Comparison of ENCODE assay signal across 22 cellular contexts in genomic region chr2:215699698-215700407, GRCh38.
DNase-seq lines count a peak whose midpoint lies in the region; ATAC-seq, FAIRE-seq and TF ChIP-seq lines count a peak whose summit lies in the region.
"Had no signal": no experiment of that assay in that cellular context is flagged by ENCODE, and none has a peak within 500 bp of the region (broad histone marks: within the 10 kb centered on the region; RNA-seq: fewer than 3 reads in every experiment).

No MANE protein-coding gene starts in this region.

- no peak for TF ChIP-seq POLR2A in A549 (IDR thresholded peaks at IDR 0.05; ENCODE audit: low read length)
- TF ChIP-seq POLR2A in IMR-90 (IDR thresholded peaks at IDR 0.05; ENCODE audit: low read depth, low read length), result no peak

- peak overlapping the region; percentile 83 for H3K56ac ChIP-seq in IMR-90 (ENCODE audit: extremely low read depth, insufficient read depth, low read length)

- H3K9ac ChIP-seq in IMR-90 (ENCODE audit: low read depth, low read length), result peak overlapping the region; percentile 41; the same call in 1 of the 2 replicates

- peak overlapping the region; percentile 79 for H3K23ac ChIP-seq in IMR-90 (ENCODE audit: low read depth, low read length)

- TF ChIP-seq RAD21 in A549 (conservative IDR thresholded peaks at IDR 0.05 in 1 of 2, IDR thresholded peaks at IDR 0.05 in 1 of 2) (no peak), IMR-90 (IDR thresholded peaks at IDR 0.05; ENCODE audit: low read length) (no peak)

- peak overlapping the region; percentile 97 for H2BK5ac ChIP-seq in IMR-90 (ENCODE audit: low read depth, low read length, poor library complexity, severe bottlenecking)

- DNase-seq in A549 (ENCODE audit: low read depth in 1 of 2, low spot score in 1 of 2) (no peak), IMR-90 (no peak), choroid plexus epithelial cell (ENCODE audit: low read depth) (peak; percentile 20), left ventricle myocardium superior (no peak), NCI-H446 (lab: John Stamatoyannopoulos, UW) (no peak)
- DNase-seq: activated CD4-positive, CD25-positive, alpha-beta regulatory T cell; activated CD8-positive, alpha-beta T cell treated with anti-CD3 and anti-CD28 coated beads, Interleukin-2, amount 10 ng/mL, durations not matched to agents 7 days and 5 days; activated T-cell treated with anti-CD3 and anti-CD28 coated beads, Interleukin-2, amount 50 U/mL, for 48 hours; CD8-positive, alpha-beta memory T cell; dorsolateral prefrontal cortex; esophagus squamous epithelium; H7; immature natural killer cell; naive B cell; NCI-H2081 had no signal

- H3K36me3 Mint-ChIP-seq in nephron (ENCODE audit: low read depth), result peaks cover 3% of the 10 kb centered on the region

- no peak overlapping the region for H2AK9ac ChIP-seq in IMR-90 (replicated peaks; ENCODE audit: low read depth, low read length, poor library complexity)

- H3K4me2 ChIP-seq in A549 (peak overlapping the region; percentile 39; the same call in 2 of the 3 replicates), IMR-90 (ENCODE audit: low read depth, low read length) (peak overlapping the region; percentile 39; the same call in 1 of the 2 replicates)

- CTCF ChIA-PET in A549 (lab: Yijun Ruan, JAX) (interaction anchor here (1.4 kb wide), 1 partner anchor 232 kb away, joined by 3 read pairs; no protein-coding TSS in a partner anchor), IMR-90 (lab: Yijun Ruan, JAX) (no interaction called here)

- peak overlapping the region; percentile 63 to 76 for H3K27ac ChIP-seq in A549
- peak overlapping the region; percentile 95; the same call in 1 of the 2 replicates for H3K27ac ChIP-seq in IMR-90 (ENCODE audit: insufficient read depth, low read length)
- H3K27ac ChIP-seq: breast epithelium, dorsolateral prefrontal cortex had no signal

- H3K4me1 Mint-ChIP-seq in nephron, result peaks cover 17% of the 10 kb centered on the region
- H3K4me1 Mint-ChIP-seq: CD8-positive, alpha-beta memory T cell; immature natural killer cell; naive B cell had no signal

- TF ChIP-seq CTCF in A549 (IDR thresholded peaks at IDR 0.05) (no peak), IMR-90 (conservative IDR thresholded peaks at IDR 0.05; ENCODE audit: low read depth, low read length) (no peak), choroid plexus epithelial cell (conservative IDR thresholded peaks at IDR 0.05; ENCODE audit: low read depth, low read length) (no peak), nephron (IDR thresholded peaks at IDR 0.05; ENCODE audit: unreplicated experiment in 3 of 3) (no peak)

- H3K9me1 ChIP-seq in IMR-90 (ENCODE audit: insufficient read depth, low read length), result peaks cover 3% of the 10 kb centered on the region; the same call in 1 of the 2 replicates

- H3K27me3 ChIP-seq in IMR-90 (ENCODE audit: control insufficient read depth, insufficient read depth, low read length), result no peaks in the 10 kb centered on the region
- H3K27me3 ChIP-seq: breast epithelium, dorsolateral prefrontal cortex, esophagus squamous epithelium had no signal

- H3K4me3 ChIP-seq in A549 (no peak overlapping the region), IMR-90 (ENCODE audit: insufficient read depth, low read depth, low read length) (no peak overlapping the region), choroid plexus epithelial cell (ENCODE audit: low read depth, low read length) (no peak overlapping the region)
- H3K4me3 ChIP-seq: breast epithelium, dorsolateral prefrontal cortex, esophagus squamous epithelium had no signal

- intact Hi-C loops in IMR-90 (cut with micrococcal nuclease), result loop anchor here (2.0 to 5.0 kb wide), 4 partner anchors 13 to 239 kb away; no protein-coding TSS in a partner anchor
- intact Hi-C loops in left ventricle myocardium superior (cut with micrococcal nuclease), result no loop called here

- TF ChIP-seq EP300 in A549 (IDR thresholded peaks at IDR 0.05), result no peak

- H3K4me1 ChIP-seq in A549 (peaks cover 25% of the 10 kb centered on the region), IMR-90 (ENCODE audit: control insufficient read depth, insufficient read depth, low read length) (peaks cover 9% of the 10 kb centered on the region)
- H3K4me1 ChIP-seq: breast epithelium had no signal

- peak overlapping the region; percentile 64 to 92 for H4K8ac ChIP-seq in IMR-90 (ENCODE audit: low read depth in 2 of 2, low read length in 2 of 2)

- no peak overlapping the region; the same call in 1 of the 2 replicates for H2AK5ac ChIP-seq in IMR-90 (ENCODE audit: low read depth, low read length)

- no peaks in the 10 kb centered on the region for H4K20me1 ChIP-seq in IMR-90 (ENCODE audit: insufficient read depth, low read length)

- in situ Hi-C loops in IMR-90 (cut with MboI; ENCODE audit: low sequenced_read_pairs), result no loop called here

- H2AFZ ChIP-seq in IMR-90 (replicated peaks; ENCODE audit: low read length, poor library complexity), result no peak overlapping the region

- H4K5ac ChIP-seq in IMR-90 (ENCODE audit: low read depth, low read length), result peak overlapping the region; percentile 93; the same call in 1 of the 2 replicates

- no peak overlapping the region for H3K4me3 Mint-ChIP-seq in nephron
- H3K4me3 Mint-ChIP-seq: activated CD8-positive, alpha-beta T cell treated with anti-CD3 and anti-CD28 coated beads, Interleukin-2, amount 10 ng/mL, durations not matched to agents 7 days and 5 days; activated naive CD8-positive, alpha-beta T cell; CD8-positive, alpha-beta memory T cell; immature natural killer cell; naive B cell; T-helper 1 cell treated with Interleukin-12 subunit alpha and Interleukin-12 subunit beta and Interleukin-4 antibody, amounts not matched to agents 30 μg/mL and 1 μg/mL, for 36 hours had no signal

- H3K27me3 Mint-ChIP-seq in nephron (ENCODE audit: low read depth), result no peaks in the 10 kb centered on the region
- H3K27me3 Mint-ChIP-seq: progenitor cell of endocrine pancreas had no signal

- H3K4ac ChIP-seq in IMR-90 (ENCODE audit: low read depth, low read length), result peak overlapping the region; percentile 67; the same call in 1 of the 2 replicates

- POLR2A ChIA-PET in A549 (lab: Yijun Ruan, JAX), result no interaction called here
- POLR2A ChIA-PET in IMR-90 (lab: Charles Lee; ENCODE audit: unreplicated experiment), result interaction anchor here (0.6 kb wide), 1 partner anchor 41 kb away, joined by 8 read pairs; no protein-coding TSS in a partner anchor

- no peak for FAIRE-seq in A549 (lab: Jason Lieb, UNC)

- dilution Hi-C loops in IMR-90 (cut with HindIII; ENCODE audit: low sequenced_read_pairs, unreplicated experiment), result no loop called here

- peak overlapping the region; percentile 50 for H3K14ac ChIP-seq in IMR-90 (replicated peaks; ENCODE audit: low read depth, low read length)

- BruUV-seq in IMR-90 (replicated peaks; lab: Mats Ljungman, UMichigan), result TSS peak; percentile 54

- H2BK20ac ChIP-seq in IMR-90 (ENCODE audit: low read depth, low read length), result peak overlapping the region; percentile 93

- peak overlapping the region; percentile 89; the same call in 2 of the 3 replicates for H2BK15ac ChIP-seq in IMR-90 (ENCODE audit: low read depth, low read length)

- H3K27ac Mint-ChIP-seq in nephron, result peak overlapping the region in 2 of 3 experiments; percentile 78 to 79
- H3K27ac Mint-ChIP-seq: activated CD8-positive, alpha-beta T cell treated with anti-CD3 and anti-CD28 coated beads, Interleukin-2, amount 10 ng/mL, durations not matched to agents 7 days and 5 days; activated naive CD8-positive, alpha-beta T cell; CD8-positive, alpha-beta memory T cell; immature natural killer cell; naive B cell; progenitor cell of endocrine pancreas; T-helper 1 cell treated with Interleukin-12 subunit alpha and Interleukin-12 subunit beta and Interleukin-4 antibody, amounts not matched to agents 30 μg/mL and 1 μg/mL, for 36 hours had no signal

- H3K79me1 ChIP-seq in IMR-90 (ENCODE audit: low read depth in 1 of 2, low read length in 2 of 2), result no peaks in the 10 kb centered on the region

- H2BK120ac ChIP-seq in IMR-90 (ENCODE audit: low read depth, low read length), result peak overlapping the region; percentile 85

- peak overlapping the region; percentile 98 for H3K18ac ChIP-seq in IMR-90 (ENCODE audit: low read depth, low read length)

- H3K36me3 ChIP-seq in IMR-90 (ENCODE audit: control insufficient read depth, insufficient read depth, low read length), result no peaks in the 10 kb centered on the region
- H3K36me3 ChIP-seq: breast epithelium, esophagus squamous epithelium had no signal

- H4K91ac ChIP-seq in IMR-90 (ENCODE audit: insufficient read depth, low read depth, low read length), result 0 out of 2 replicates have a peak overlapping the region, but pooled peaks have one; percentile 30

- H3K9me3 Mint-ChIP-seq in nephron, result peaks cover 9% of the 10 kb centered on the region
- H3K9me3 Mint-ChIP-seq: T-helper 1 cell treated with Interleukin-12 subunit alpha and Interleukin-12 subunit beta and Interleukin-4 antibody, amounts not matched to agents 30 μg/mL and 1 μg/mL, for 36 hours had no signal

- ATAC-seq in A549, result no peak
- peak; percentile 21 for ATAC-seq in IMR-90 (ENCODE audit: low read depth)
- ATAC-seq in HG03571 (IDR thresholded peaks at IDR 0.05; ENCODE audit: unreplicated experiment), result no peak
- ATAC-seq in left ventricle myocardium superior, result no peak
- no peak for ATAC-seq in HG03175 (IDR thresholded peaks at IDR 0.05; ENCODE audit: unreplicated experiment)
- ATAC-seq: activated CD8-positive, alpha-beta T cell treated with anti-CD3 and anti-CD28 coated beads, Interleukin-2, amount 10 ng/mL, durations not matched to agents 7 days and 5 days had no signal

- WGBS in A549 (ENCODE audit: missing lambda C conversion rate), result 85% methylated on average over 2 of the region's 2 CpGs
- WGBS in IMR-90 (ENCODE audit: extremely low coverage in 2 of 2, insufficient read length in 1 of 2), 2 experiments, result no CpG with 5 or more reads among the region's 2 CpGs

- peaks cover 17% of the 10 kb centered on the region for H3K9me3 ChIP-seq in A549
- no peaks in the 10 kb centered on the region for H3K9me3 ChIP-seq in IMR-90 (ENCODE audit: control insufficient read depth, insufficient read depth, low read length)
- H3K9me3 ChIP-seq: breast epithelium, esophagus squamous epithelium had no signal

TF ChIP-seq in A549, 52 proteins besides CTCF, POLR2A, EP300 and RAD21 (continues in another document):
- TF ChIP-seq HOXA7 (CRISPR knock-in tag; IDR thresholded peaks at IDR 0.05) (no peak), POLR2AphosphoS2 (conservative IDR thresholded peaks at IDR 0.05; ENCODE audit: low read length) (no peak), TFCP2L1 (CRISPR knock-in tag; IDR thresholded peaks at IDR 0.05) (no peak), KDM1A (IDR thresholded peaks at IDR 0.05; ENCODE audit: low read depth) (no peak), FOSB (CRISPR knock-in tag; IDR thresholded peaks at IDR 0.05) (no peak)

TF ChIP-seq in IMR-90, 13 proteins besides CTCF, POLR2A, EP300 and RAD21 (continues in another document):
- TF ChIP-seq MAFK (IDR thresholded peaks at IDR 0.05; ENCODE audit: low read depth, low read length) (no peak), RCOR1 (IDR thresholded peaks at IDR 0.05; ENCODE audit: insufficient replicate concordance, low read length) (no peak), RFX5 (IDR thresholded peaks at IDR 0.05; ENCODE audit: low read depth, low read length) (no peak), SMC3 (IDR thresholded peaks at IDR 0.05; ENCODE audit: low read depth, low read length) (no peak)
